ENCODE assay signal across 8 cellular contexts in genomic region chr6:5132741-5133140, GRCh38. TPM values are rescaled to one million over a fixed set of nuclear protein-coding genes. Genes with fewer than 3 reads are reported as not detected.
DNase-seq lines count a peak whose midpoint lies in the region; ATAC-seq and TF ChIP-seq lines count a peak whose summit lies in the region.

No MANE protein-coding gene starts in this region.

- no peak for TF ChIP-seq CTCF in adrenal gland (IDR thresholded peaks at IDR 0.05)
- no peak for TF ChIP-seq CTCF in thyroid gland (IDR thresholded peaks at IDR 0.05)

- no peaks in the 10 kb centered on the region for H3K9me3 ChIP-seq in adrenal gland (replicated peaks in 1 of 3)
- no peaks in the 10 kb centered on the region for H3K9me3 ChIP-seq in thyroid gland

- H3K4me3 ChIP-seq in adrenal gland = peak overlapping the region in 1 of 4 donors; percentile 3
- H3K4me3 ChIP-seq in thyroid gland (replicated peaks in 1 of 3) = no peak overlapping the region

- peaks cover 5% of the 10 kb centered on the region for H3K4me1 Mint-ChIP-seq in activated CD4-positive, alpha-beta T cell treated with anti-CD3 and anti-CD28 coated beads, Interleukin-2, amount 10 ng/mL, durations not matched to agents 7 days and 5 days

- no peak overlapping the region for H3K27ac Mint-ChIP-seq in activated CD4-positive, alpha-beta T cell treated with anti-CD3 and anti-CD28 coated beads, Interleukin-2, amount 10 ng/mL, durations not matched to agents 7 days and 5 days

- no peaks in the 10 kb centered on the region for H3K36me3 ChIP-seq in adrenal gland (replicated peaks in 1 of 2)
- no peaks in the 10 kb centered on the region for H3K36me3 ChIP-seq in thyroid gland

- H3K27me3 ChIP-seq in adrenal gland (no peaks in the 10 kb centered on the region), thyroid gland (no peaks in the 10 kb centered on the region)

- peak; percentile 41 to 90 (median 71) for DNase-seq in adrenal gland
- peak; percentile 59 for DNase-seq in inferior parietal cortex (ENCODE audit: extremely low spot score)
- peak; percentile 45 to 54 for DNase-seq in thyroid gland
- DNase-seq in activated CD4-positive, alpha-beta T cell treated with anti-CD3 and anti-CD28 coated beads, Interleukin-2, amount 10 ng/mL, durations not matched to agents 7 days and 5 days = no peak
- DNase-seq in NCI-H146 treated with DMSO at 0.1 percent for 48 hours (lab: John Stamatoyannopoulos, UW; ENCODE audit: unreplicated experiment) = no peak
- DNase-seq in H4 (ENCODE audit: low spot score) = no peak

- H3K27ac ChIP-seq in adrenal gland (peak overlapping the region in 3 of 5 donors; percentile 32 to 69 (median 62)), thyroid gland (peak overlapping the region; percentile 17 to 69 (median 28))

- peaks cover 0 to 7% of the 10 kb centered on the region in 2 donors for H3K4me1 ChIP-seq in adrenal gland (replicated peaks in 1 of 2)
- H3K4me1 ChIP-seq in thyroid gland = peaks cover 9 to 12% of the 10 kb centered on the region in 2 donors

- H3K36me3 Mint-ChIP-seq in activated CD4-positive, alpha-beta T cell treated with anti-CD3 and anti-CD28 coated beads, Interleukin-2, amount 10 ng/mL, durations not matched to agents 7 days and 5 days (ENCODE audit: low read depth) = no peaks in the 10 kb centered on the region

- POLR2A ChIA-PET in activated CD4-positive, alpha-beta T cell treated with anti-CD3 and anti-CD28 coated beads, Interleukin-2, amount 10 ng/mL, durations not matched to agents 7 days and 5 days (lab: Charles Lee) = no interaction called here

- H3K9me3 Mint-ChIP-seq in activated CD4-positive, alpha-beta T cell treated with anti-CD3 and anti-CD28 coated beads, Interleukin-2, amount 10 ng/mL, durations not matched to agents 7 days and 5 days = no peaks in the 10 kb centered on the region

- no peak overlapping the region for H3K4me3 Mint-ChIP-seq in activated CD4-positive, alpha-beta T cell treated with anti-CD3 and anti-CD28 coated beads, Interleukin-2, amount 10 ng/mL, durations not matched to agents 7 days and 5 days

- 33 to 52% (median 40%) methylated on average over 8 of the region's 8 CpGs for WGBS in adrenal gland, 4 donors
- WGBS in thyroid gland, 2 donors = 17 to 19% methylated on average over 8 of the region's 8 CpGs

- intact Hi-C loops in adrenal gland (cut with DNase I) = no loop called here
- intact Hi-C loops in thyroid gland (cut with DNase I) = no loop called here

- CTCF ChIA-PET in activated CD4-positive, alpha-beta T cell treated with anti-CD3 and anti-CD28 coated beads, Interleukin-2, amount 10 ng/mL, durations not matched to agents 7 days and 5 days (lab: Charles Lee) = no interaction called here

- TF ChIP-seq POLR2A in adrenal gland (IDR thresholded peaks at IDR 0.05) (no peak), thyroid gland (IDR thresholded peaks at IDR 0.05) (no peak)

- peak; percentile 93 for ATAC-seq in GM18511 (IDR thresholded peaks at IDR 0.05; ENCODE audit: unreplicated experiment)
- peak; percentile 90 for ATAC-seq in HG02885 (IDR thresholded peaks at IDR 0.05; ENCODE audit: poor library complexity, unreplicated experiment)

- no peaks in the 10 kb centered on the region for H3K27me3 Mint-ChIP-seq in activated CD4-positive, alpha-beta T cell treated with anti-CD3 and anti-CD28 coated beads, Interleukin-2, amount 10 ng/mL, durations not matched to agents 7 days and 5 days

RNA-seq across cellular contexts. Expression of gene PPP1R3G, which starts 47.6 kb away (rescaled TPM):
- total RNA-seq in adrenal gland (10 to 100 TPM in 5 of 8 donors, 1 to 10 TPM in 3; 2.3 to 17.1 (median 14.2) TPM), thyroid gland (1 to 10 TPM in 1 of 4 donors, under 1 TPM in 3; 0.78 to 1.6 (median 0.91) TPM)
- polyA plus RNA-seq in adrenal gland = 1 to 10 TPM; 1.2 to 2.1 (median 1.6) TPM
- total RNA-seq in activated CD4-positive, alpha-beta T cell treated with anti-CD3 and anti-CD28 coated beads, Interleukin-2, amount 10 ng/mL, durations not matched to agents 7 days and 5 days = under 1 TPM; 0.04 to 0.05 TPM
- total RNA-seq in H4 (2014; rRNA removed; shearing (Covaris generic)) = 0.06 TPM in 1 of 2 replicates, not detected in the other

Comparison
In these comparisons a context has a peak if more than half of its experiments do, and no peak if none do; other contexts are left out.
1. DNase-seq: peak in adrenal gland (7 of 7), inferior parietal cortex (single experiment) and thyroid gland (2 of 2); none in activated CD4-positive, alpha-beta T cell treated with anti-CD3 and anti-CD28 coated beads, Interleukin-2, amount 10 ng/mL, durations not matched to agents 7 days and 5 days (single experiment), NCI-H146 treated with DMSO at 0.1 percent for 48 hours (single experiment) and H4 (single experiment).